ENCODE assay signal across 8 cellular contexts in the genomic region with DNA sequence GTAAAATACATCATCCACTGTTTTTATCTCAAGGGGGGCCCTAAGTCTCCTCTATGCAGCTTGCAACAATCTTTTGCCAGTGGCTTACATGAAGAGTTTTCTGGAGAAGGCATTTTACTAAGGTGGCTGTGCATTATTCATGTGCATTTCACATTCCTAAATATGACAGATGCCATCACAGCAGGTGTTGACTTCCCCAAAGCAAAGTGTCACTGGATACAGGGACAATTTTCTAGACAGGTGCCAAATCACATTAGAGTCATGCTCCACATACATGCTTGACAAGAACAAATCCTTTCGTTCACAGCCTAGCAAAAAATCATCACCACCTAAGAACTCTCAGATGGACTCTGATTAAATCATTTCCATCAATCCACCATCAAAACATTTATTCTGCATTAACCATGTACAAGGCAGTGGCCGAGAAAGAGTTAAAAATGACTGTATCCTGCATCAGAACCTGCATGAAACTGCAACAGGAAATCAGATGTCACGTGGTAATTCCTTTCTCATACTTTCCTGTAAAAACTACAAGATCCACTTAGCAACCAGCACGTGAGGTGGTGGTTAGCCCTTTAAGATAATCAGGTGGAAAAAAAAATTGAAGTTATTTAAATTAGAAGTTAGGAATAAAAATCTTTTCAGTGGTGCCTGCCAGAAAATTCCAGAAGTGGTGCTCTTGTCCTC.
DNase-seq lines count a peak whose midpoint lies in the region; ATAC-seq and TF ChIP-seq lines count a peak whose summit lies in the region.

No MANE protein-coding gene starts in this region.

- TF ChIP-seq CTCF in chondrocyte (IDR thresholded peaks at IDR 0.05), result no peak

- H3K4me1 Mint-ChIP-seq in activated T-helper 2 cell treated with anti-CD3 and anti-CD28 coated beads, Interferon-gamma antibody, Interleukin-2, Interleukin-4, amounts not matched to agents 10 μg/mL and 5 μg/mL and 100 μg/mL, durations not matched to agents 14 hours and 24 hours and 36 hours (ENCODE audit: low read depth), result peaks cover 56% of the 10 kb centered on the region
- peaks cover 15% of the 10 kb centered on the region for H3K4me1 Mint-ChIP-seq in chondrocyte (ENCODE audit: low read depth)

- H3K9me3 Mint-ChIP-seq in activated T-helper 2 cell treated with anti-CD3 and anti-CD28 coated beads, Interferon-gamma antibody, Interleukin-2, Interleukin-4, amounts not matched to agents 10 μg/mL and 5 μg/mL and 100 μg/mL, durations not matched to agents 14 hours and 24 hours and 36 hours, result no peaks in the 10 kb centered on the region
- H3K9me3 Mint-ChIP-seq in chondrocyte (ENCODE audit: low read depth), result no peaks in the 10 kb centered on the region

- H3K27ac Mint-ChIP-seq in activated T-helper 2 cell treated with anti-CD3 and anti-CD28 coated beads, Interferon-gamma antibody, Interleukin-2, Interleukin-4, amounts not matched to agents 10 μg/mL and 5 μg/mL and 100 μg/mL, durations not matched to agents 14 hours and 24 hours and 36 hours, result peak overlapping the region; percentile 67
- H3K27ac Mint-ChIP-seq in chondrocyte (ENCODE audit: unreplicated experiment), result no peak overlapping the region

- H3K27ac ChIP-seq in substantia nigra (ENCODE audit: low read depth, low read length, poor library complexity, severe bottlenecking), result no peak overlapping the region

- H3K27me3 Mint-ChIP-seq in activated T-helper 2 cell treated with anti-CD3 and anti-CD28 coated beads, Interferon-gamma antibody, Interleukin-2, Interleukin-4, amounts not matched to agents 10 μg/mL and 5 μg/mL and 100 μg/mL, durations not matched to agents 14 hours and 24 hours and 36 hours (ENCODE audit: low read depth), result no peaks in the 10 kb centered on the region
- no peaks in the 10 kb centered on the region for H3K27me3 Mint-ChIP-seq in chondrocyte (ENCODE audit: low read depth)

- intact Hi-C loops in activated T-helper 2 cell treated with anti-CD3 and anti-CD28 coated beads, Interferon-gamma antibody, Interleukin-2, Interleukin-4, amounts not matched to agents 10 μg/mL and 5 μg/mL and 100 μg/mL, durations not matched to agents 14 hours and 24 hours and 36 hours (cut with micrococcal nuclease), result loop anchor here (1.0 kb wide), 3 partner anchors 12 to 422 kb away; no protein-coding TSS in a partner anchor

- no peak for DNase-seq in activated CD4-positive, CD25-positive, alpha-beta regulatory T cell (lab: John Stamatoyannopoulos, UW)
- peak; percentile 22 for DNase-seq in activated T-helper 2 cell treated with anti-CD3 and anti-CD28 coated beads, Interferon-gamma antibody, Interleukin-2, Interleukin-4, amounts not matched to agents 10 μg/mL and 5 μg/mL and 100 μg/mL, durations not matched to agents 14 hours and 24 hours and 36 hours (ENCODE audit: low spot score)
- DNase-seq in renal cortical epithelial cell (ENCODE audit: low read depth) (peak; percentile 37), Kasumi-1 (lab: John Stamatoyannopoulos, UW) (no peak), substantia nigra (lab: John Stamatoyannopoulos, UW) (no peak), chondrocyte (ENCODE audit: low spot score) (no peak)

- peak; percentile 62 to 63 for ATAC-seq in activated CD4-positive, CD25-positive, alpha-beta regulatory T cell treated with anti-CD3 and anti-CD28 coated beads, Interleukin-2, amount 50 U/mL, for 24 hours
- ATAC-seq in HG03103 (IDR thresholded peaks at IDR 0.05; ENCODE audit: low read depth, unreplicated experiment), result peak; percentile 30

- peaks cover 39% of the 10 kb centered on the region for H3K36me3 Mint-ChIP-seq in activated T-helper 2 cell treated with anti-CD3 and anti-CD28 coated beads, Interferon-gamma antibody, Interleukin-2, Interleukin-4, amounts not matched to agents 10 μg/mL and 5 μg/mL and 100 μg/mL, durations not matched to agents 14 hours and 24 hours and 36 hours (ENCODE audit: low read depth)
- H3K36me3 Mint-ChIP-seq in chondrocyte (ENCODE audit: low read depth), result peaks cover 4% of the 10 kb centered on the region

- H3K4me3 Mint-ChIP-seq in activated T-helper 2 cell treated with anti-CD3 and anti-CD28 coated beads, Interferon-gamma antibody, Interleukin-2, Interleukin-4, amounts not matched to agents 10 μg/mL and 5 μg/mL and 100 μg/mL, durations not matched to agents 14 hours and 24 hours and 36 hours (ENCODE audit: low read depth), result no peak overlapping the region
- H3K4me3 Mint-ChIP-seq in chondrocyte (ENCODE audit: unreplicated experiment), result no peak overlapping the region

Comparison
In these comparisons a context has a peak if more than half of its experiments do, and no peak if none do; other contexts are left out.
1. DNase-seq: peak in activated T-helper 2 cell treated with anti-CD3 and anti-CD28 coated beads, Interferon-gamma antibody, Interleukin-2, Interleukin-4, amounts not matched to agents 10 μg/mL and 5 μg/mL and 100 μg/mL, durations not matched to agents 14 hours and 24 hours and 36 hours (single experiment) and renal cortical epithelial cell (single experiment); none in activated CD4-positive, CD25-positive, alpha-beta regulatory T cell (0 of 4), Kasumi-1 (0 of 2), substantia nigra (0 of 49) and chondrocyte (single experiment).